14 cellular contexts compared by ENCODE assay signal in the genomic region with DNA sequence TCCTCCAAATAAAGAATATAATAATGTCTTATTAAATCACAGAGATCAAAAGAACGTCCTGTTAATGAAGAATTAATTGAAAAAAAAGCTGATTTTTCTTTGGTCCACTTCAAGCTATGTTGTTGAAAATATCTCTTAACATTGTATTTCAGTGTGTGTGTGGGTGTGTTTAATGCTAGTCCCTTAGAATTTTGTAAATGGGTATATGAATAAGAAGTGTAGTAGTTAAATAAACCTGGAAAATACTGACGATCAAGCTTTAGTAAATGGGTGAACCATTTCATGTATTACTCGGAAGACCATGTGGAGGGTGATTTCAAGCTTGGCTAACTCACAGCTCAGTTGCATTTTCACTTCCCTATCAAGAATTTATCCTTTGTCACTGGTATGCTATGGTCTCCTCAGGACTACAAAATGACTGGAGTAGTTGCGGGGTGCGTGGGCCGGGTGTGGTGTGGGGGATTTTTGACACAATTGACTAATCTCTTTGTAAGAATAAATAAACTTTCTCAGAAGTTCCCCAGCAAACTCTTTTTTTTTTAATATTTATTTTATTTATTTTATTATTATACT.
DNase-seq lines count a peak whose midpoint lies in the region; ATAC-seq and TF ChIP-seq lines count a peak whose summit lies in the region.
"Had no signal": no experiment of that assay in that cellular context is flagged by ENCODE, and none has a peak within 500 bp of the region (broad histone marks: within the 10 kb centered on the region; RNA-seq: fewer than 3 reads in every experiment).

No MANE protein-coding gene starts in this region.

- H2AK5ac ChIP-seq in H9 (ENCODE audit: insufficient read length, low read length) = no peak overlapping the region

- DNase-seq in DMS153 (lab: John Stamatoyannopoulos, UW) (no peak), H9 (no peak)
- DNase-seq in activated naive CD4-positive, alpha-beta T cell (lab: John Stamatoyannopoulos, UW) = no peak
- DNase-seq in activated naive CD8-positive, alpha-beta T cell treated with anti-CD3 and anti-CD28 coated beads, Interleukin-2, amount 50 U/mL, for 24 hours = no peak
- DNase-seq: activated CD4-positive, alpha-beta T cell treated with anti-CD3 and anti-CD28 coated beads, Interleukin-2, amount 10 ng/mL, durations not matched to agents 24 days and 14 days; NCI-H526; SJCRH30 had no signal

- H2BK15ac ChIP-seq in H9 (ENCODE audit: low read depth, low read length) = no peak overlapping the region

- TF ChIP-seq CTCF in H9 (conservative IDR thresholded peaks at IDR 0.05) = no peak

- no peak overlapping the region for H3K23ac ChIP-seq in H9 (ENCODE audit: insufficient read length, low read depth, low read length)

- ATAC-seq in GM18505 (IDR thresholded peaks at IDR 0.05; ENCODE audit: unreplicated experiment) = peak; percentile 100
- ATAC-seq in GM19463 (IDR thresholded peaks at IDR 0.05; ENCODE audit: unreplicated experiment) = peak; percentile 99
- ATAC-seq in HG02884 (IDR thresholded peaks at IDR 0.05; ENCODE audit: unreplicated experiment) = peak; percentile 100
- peak; percentile 99 for ATAC-seq in HG03520 (IDR thresholded peaks at IDR 0.05; ENCODE audit: unreplicated experiment)
- no peak for ATAC-seq in activated naive CD8-positive, alpha-beta T cell treated with anti-CD3 and anti-CD28 coated beads, Interleukin-2, amount 50 U/mL, for 24 hours

- H4K5ac ChIP-seq in H9 (ENCODE audit: insufficient read length, low read depth, low read length) = no peak overlapping the region

- H3K4me1 Mint-ChIP-seq in H9 = no peaks in the 10 kb centered on the region
- no peaks in the 10 kb centered on the region for H3K4me1 Mint-ChIP-seq in activated naive CD8-positive, alpha-beta T cell treated with anti-CD3 and anti-CD28 coated beads, Interleukin-2, amount 50 U/mL, for 24 hours
- H3K4me1 Mint-ChIP-seq: activated CD4-positive, alpha-beta T cell treated with anti-CD3 and anti-CD28 coated beads, Interleukin-2, amount 10 ng/mL, durations not matched to agents 24 days and 14 days; activated naive CD4-positive, alpha-beta T cell treated with anti-CD3 and anti-CD28 coated beads, Interleukin-2, amount 50 U/mL, for 24 hours had no signal

- H3K4me3 Mint-ChIP-seq in H9 = no peak overlapping the region
- no peak overlapping the region for H3K4me3 Mint-ChIP-seq in activated naive CD8-positive, alpha-beta T cell treated with anti-CD3 and anti-CD28 coated beads, Interleukin-2, amount 50 U/mL, for 24 hours
- H3K4me3 Mint-ChIP-seq: activated CD4-positive, alpha-beta T cell treated with anti-CD3 and anti-CD28 coated beads, Interleukin-2, amount 10 ng/mL, durations not matched to agents 24 days and 14 days; activated naive CD4-positive, alpha-beta T cell treated with anti-CD3 and anti-CD28 coated beads, Interleukin-2, amount 50 U/mL, for 24 hours; stimulated activated naive CD8-positive, alpha-beta T cell treated with anti-CD3 and anti-CD28 coated beads, Interleukin-15, Interleukin-2, amounts not matched to agents 100 ng/mL and 50 ng/mL, for 24 hours had no signal

- H3K4ac ChIP-seq in H9 (ENCODE audit: low read depth, low read length) = no peak overlapping the region

- WGBS in H9 (ENCODE audit: extremely low coverage, insufficient read length, low lambda C conversion rate) = no CpG with 5 or more reads among the region's 6 CpGs

- no peaks in the 10 kb centered on the region for H3K36me3 Mint-ChIP-seq in H9 (ENCODE audit: insufficient read depth in 1 of 3, low read depth in 3 of 3)
- no peaks in the 10 kb centered on the region for H3K36me3 Mint-ChIP-seq in activated naive CD8-positive, alpha-beta T cell treated with anti-CD3 and anti-CD28 coated beads, Interleukin-2, amount 50 U/mL, for 24 hours (ENCODE audit: low read depth)
- H3K36me3 Mint-ChIP-seq: activated naive CD4-positive, alpha-beta T cell treated with anti-CD3 and anti-CD28 coated beads, Interleukin-2, amount 50 U/mL, for 24 hours had no signal

- no peak overlapping the region for H3K18ac ChIP-seq in H9 (ENCODE audit: insufficient read length, low read depth, low read length)

- H3K9me3 Mint-ChIP-seq in H9 = no peaks in the 10 kb centered on the region
- peaks cover 17% of the 10 kb centered on the region for H3K9me3 Mint-ChIP-seq in activated naive CD8-positive, alpha-beta T cell treated with anti-CD3 and anti-CD28 coated beads, Interleukin-2, amount 50 U/mL, for 24 hours
- H3K9me3 Mint-ChIP-seq: activated CD4-positive, alpha-beta T cell treated with anti-CD3 and anti-CD28 coated beads, Interleukin-2, amount 10 ng/mL, durations not matched to agents 24 days and 14 days had no signal

- H3K14ac ChIP-seq in H9 (ENCODE audit: insufficient read depth, low read length) = no peak overlapping the region

- no peak overlapping the region for H2BK12ac ChIP-seq in H9 (ENCODE audit: insufficient read length, low read depth, low read length)

- no peak overlapping the region for H3K27ac ChIP-seq in H9 (ENCODE audit: insufficient read length, low read depth, low read length)
- H3K27ac ChIP-seq: coronary artery, SJCRH30 had no signal

- no peaks in the 10 kb centered on the region for H3K79me1 ChIP-seq in H9 (ENCODE audit: insufficient read depth, low read depth, low read length, poor library complexity, severe bottlenecking)

- no peak overlapping the region for H4K91ac ChIP-seq in H9 (ENCODE audit: insufficient read length, low read depth, low read length)

- no peaks in the 10 kb centered on the region for H3K27me3 Mint-ChIP-seq in H9 (ENCODE audit: low read depth)
- no peaks in the 10 kb centered on the region for H3K27me3 Mint-ChIP-seq in activated naive CD8-positive, alpha-beta T cell treated with anti-CD3 and anti-CD28 coated beads, Interleukin-2, amount 50 U/mL, for 24 hours
- H3K27me3 Mint-ChIP-seq: activated CD4-positive, alpha-beta T cell treated with anti-CD3 and anti-CD28 coated beads, Interleukin-2, amount 10 ng/mL, durations not matched to agents 24 days and 14 days; stimulated activated naive CD8-positive, alpha-beta T cell treated with anti-CD3 and anti-CD28 coated beads, Interleukin-15, Interleukin-2, amounts not matched to agents 100 ng/mL and 50 ng/mL, for 24 hours had no signal

- no peaks in the 10 kb centered on the region for H4K20me1 ChIP-seq in H9 (ENCODE audit: control insufficient read depth, insufficient read depth, insufficient read length)

- H2BK120ac ChIP-seq in H9 (ENCODE audit: low read depth, low read length, poor library complexity, severe bottlenecking) = no peak overlapping the region

- no peaks in the 10 kb centered on the region for H3K4me1 ChIP-seq in H9 (ENCODE audit: insufficient read depth, low read length)
- H3K4me1 ChIP-seq: SJCRH30 had no signal

- H3K27ac Mint-ChIP-seq in H9 = no peak overlapping the region
- no peak overlapping the region for H3K27ac Mint-ChIP-seq in activated naive CD8-positive, alpha-beta T cell treated with anti-CD3 and anti-CD28 coated beads, Interleukin-2, amount 50 U/mL, for 24 hours
- H3K27ac Mint-ChIP-seq: activated CD4-positive, alpha-beta T cell treated with anti-CD3 and anti-CD28 coated beads, Interleukin-2, amount 10 ng/mL, durations not matched to agents 24 days and 14 days; activated naive CD4-positive, alpha-beta T cell treated with anti-CD3 and anti-CD28 coated beads, Interleukin-2, amount 50 U/mL, for 24 hours; stimulated activated naive CD8-positive, alpha-beta T cell treated with anti-CD3 and anti-CD28 coated beads, Interleukin-15, Interleukin-2, amounts not matched to agents 100 ng/mL and 50 ng/mL, for 24 hours had no signal

- 0 out of 2 replicates have a peak, but pooled peaks cover 2% of the 10 kb centered on the region for H3K79me2 ChIP-seq in H9 (ENCODE audit: insufficient read depth, low read length)

- no peaks in the 10 kb centered on the region for H3K27me3 ChIP-seq in H9 (ENCODE audit: insufficient read depth, low read length)
- H3K27me3 ChIP-seq: SJCRH30 had no signal

- H3K23me2 ChIP-seq in H9 (ENCODE audit: insufficient read length, low read depth, low read length, poor library complexity, severe bottlenecking) = no peaks in the 10 kb centered on the region

- no peak overlapping the region for H3K4me2 ChIP-seq in H9 (ENCODE audit: insufficient read depth, insufficient read length, low read length)

- H3K56ac ChIP-seq in H9 (ENCODE audit: insufficient read length, low read depth, low read length) = no peak overlapping the region

- H4K8ac ChIP-seq in H9 (replicated peaks; ENCODE audit: insufficient read length, low read depth, low read length) = no peak overlapping the region

- no peak overlapping the region for H2AFZ ChIP-seq in H9 (ENCODE audit: low read length)

- H3T11ph ChIP-seq in H9 (ENCODE audit: low read length) = no peak overlapping the region

- H3K9ac ChIP-seq in H9 (ENCODE audit: extremely low read depth, insufficient read length, low read length) = no peak overlapping the region

- H3K9me3 ChIP-seq in H9 (ENCODE audit: control insufficient read depth, low read depth, low read length) = no peaks in the 10 kb centered on the region
- H3K9me3 ChIP-seq: SJCRH30 had no signal

- no peak overlapping the region for H2BK5ac ChIP-seq in H9 (ENCODE audit: insufficient read length, low read length)

- no peak overlapping the region for H2BK20ac ChIP-seq in H9 (ENCODE audit: low read depth, low read length, poor library complexity, severe bottlenecking)

- TF ChIP-seq POLR2A in GM18505 (IDR thresholded peaks at IDR 0.05; ENCODE audit: borderline replicate concordance, extremely low read depth, insufficient read depth, insufficient read length) = no peak
